Comparison of ENCODE assay signal across 13 cellular contexts in genomic region chr3:120153294-120153693, GRCh38. TPM values are rescaled to one million over a fixed set of nuclear protein-coding genes. Genes with fewer than 3 reads are reported as not detected.
A peak's percentile ranks its signal among the peaks of the same experiment; 100 is the strongest.
DNase-seq lines count a peak whose midpoint lies in the region; ATAC-seq, FAIRE-seq and TF ChIP-seq lines count a peak whose summit lies in the region.
"Had no signal": no experiment of that assay in that cellular context is flagged by ENCODE, and none has a peak within 500 bp of the region (broad histone marks: within the 10 kb centered on the region; RNA-seq: fewer than 3 reads in every experiment).

No MANE protein-coding gene starts in this region.

- H3K9me3 ChIP-seq in AG04450 (ENCODE audit: control insufficient read depth, insufficient read depth, low read length) (peaks cover 16% of the 10 kb centered on the region), lower lobe of right lung (peaks cover 14% of the 10 kb centered on the region)

- H3K27me3 ChIP-seq in AG04450 (ENCODE audit: control insufficient read depth, insufficient read depth, low read length) = no peaks in the 10 kb centered on the region
- H3K27me3 ChIP-seq in bronchial epithelial cell (ENCODE audit: control insufficient read depth, insufficient read depth, low read length) = no peaks in the 10 kb centered on the region
- H3K27me3 ChIP-seq in lower lobe of right lung (ENCODE audit: low read depth) = no peaks in the 10 kb centered on the region

- peak; percentile 57 to 64 for ATAC-seq in lower lobe of right lung
- ATAC-seq: stimulated activated naive CD8-positive, alpha-beta T cell treated with anti-CD3 and anti-CD28 coated beads, Interleukin-15, amount 100 ng/mL, for 72 hours had no signal

- no peak overlapping the region for H3K4me3 ChIP-seq in AG04450 (ENCODE audit: low read depth, low read length)
- H3K4me3 ChIP-seq in bronchial epithelial cell (ENCODE audit: low read depth, low read length) = no peak overlapping the region
- no peak overlapping the region for H3K4me3 ChIP-seq in lower lobe of right lung

- H3K4me1 ChIP-seq in lower lobe of right lung = peaks cover 11% of the 10 kb centered on the region

- H3K27ac ChIP-seq in AG04450 (ENCODE audit: low read depth, low read length) (peak overlapping the region; percentile 81), lower lobe of right lung (peak overlapping the region; percentile 26)

- intact Hi-C loops in lower lobe of right lung (cut with DNase I) = no loop called here

- POLR2A ChIA-PET in AG04450 (lab: Yijun Ruan, JAX) (interaction anchor here (0.9 to 1.0 kb wide), 2 partner anchors 18 to 58 kb away, joined by 3 read pairs; no protein-coding TSS in a partner anchor), HEK293T (lab: Yijun Ruan, JAX) (interaction anchor here (1.2 kb wide), 1 partner anchor 58 kb away, joined by 3 read pairs; no protein-coding TSS in a partner anchor)

- CTCF ChIA-PET in AG04450 (lab: Charles Lee) = interaction anchor here (0.9 kb wide), 1 partner anchor 405 kb away, joined by 3 read pairs; no protein-coding TSS in a partner anchor
- CTCF ChIA-PET in HEK293T (lab: Yijun Ruan, JAX) = no interaction called here

- peak; percentile 52 for FAIRE-seq in bronchial epithelial cell (lab: Jason Lieb, UNC)

- DNase-seq in AG04450 (ENCODE audit: low read depth, low spot score) (no peak), HT1080 (ENCODE audit: low read depth) (peak; percentile 90), bronchial epithelial cell (ENCODE audit: low read depth) (peak; percentile 99), lower lobe of right lung (no peak), COR-L47 (lab: John Stamatoyannopoulos, UW) (no peak), HEK293T (ENCODE audit: extremely low spot score) (no peak), T-helper 9 cell (no peak)
- no peak for DNase-seq in stimulated activated CD4-positive, alpha-beta T cell treated with anti-CD3 and anti-CD28 coated beads, Interleukin-12 subunit alpha, Interleukin-12 subunit beta, amount 100 ng/mL, for 4 hours
- DNase-seq: activated CD4-positive, alpha-beta T cell treated with anti-CD3 and anti-CD28 coated beads, Interleukin-2, amount 50 U/mL, for 4 hours; activated naive CD4-positive, alpha-beta T cell treated with anti-CD3 and anti-CD28 coated beads, Interleukin-2, amount 50 U/mL, for 16 hours; effector CD4-positive, alpha-beta T cell; NCI-H526 treated with DMSO at 0.1 percent for 48 hours; stimulated activated naive CD8-positive, alpha-beta T cell treated with anti-CD3 and anti-CD28 coated beads, Interleukin-15, amount 100 ng/mL, for 72 hours had no signal

- TF ChIP-seq CTCF in AG04450 (IDR thresholded peaks at IDR 0.05; ENCODE audit: low read depth, low read length) (no peak), bronchial epithelial cell (IDR thresholded peaks at IDR 0.05; ENCODE audit: insufficient read depth, low read length, severe bottlenecking) (no peak), lower lobe of right lung (IDR thresholded peaks at IDR 0.05) (no peak)

- H3K36me3 ChIP-seq in bronchial epithelial cell (ENCODE audit: control insufficient read depth, insufficient read depth, low read length) (no peaks in the 10 kb centered on the region), lower lobe of right lung (no peaks in the 10 kb centered on the region)

TF ChIP-seq in HEK293T, 16 proteins besides CTCF, POLR2A, EP300 and RAD21:
- no peak for TF ChIP-seq FOXK2 (IDR thresholded peaks at IDR 0.05)
- no peak for TF ChIP-seq ARNT (IDR thresholded peaks at IDR 0.05)
- no peak for TF ChIP-seq HDGF (IDR thresholded peaks at IDR 0.05; ENCODE audit: borderline replicate concordance)
- TF ChIP-seq LEF1 (IDR thresholded peaks at IDR 0.05; ENCODE audit: borderline replicate concordance) = no peak

RNA-seq across cellular contexts. Expression of gene GSK3B, which starts 59.0 kb away (rescaled TPM):
- polyA plus RNA-seq in AG04450 (2011; rRNA removed) = 40.0 and 43.4 TPM in 2 replicates
- polyA minus RNA-seq in AG04450 (2011; rRNA and poly(A)+ RNA removed) = 93.2 and 95.7 TPM in 2 replicates
- total RNA-seq in HT1080 (2014; rRNA removed; shearing (Covaris generic)) = 56.2 and 65.8 TPM in 2 replicates
- 54.9 and 69.9 TPM in 2 replicates for polyA plus RNA-seq in HT1080 (2015; cell fraction: cytosol; rRNA removed)
- 42.7 and 45.5 TPM in 2 replicates for polyA plus RNA-seq in HT1080 (2015; cell fraction: nucleus; rRNA removed)
- total RNA-seq in bronchial epithelial cell (60.8 and 65.8 TPM in 2 replicates), lower lobe of right lung (48.4 TPM)

Comparison
In these comparisons a context has a peak if more than half of its experiments do, and no peak if none do; other contexts are left out.
1. DNase-seq: peak in HT1080 (single experiment) and bronchial epithelial cell (single experiment); none in AG04450 (single experiment), lower lobe of right lung (single experiment), COR-L47 (single experiment), HEK293T (single experiment), stimulated activated CD4-positive, alpha-beta T cell treated with anti-CD3 and anti-CD28 coated beads, Interleukin-12 subunit alpha, Interleukin-12 subunit beta, amount 100 ng/mL, for 4 hours (single experiment) and T-helper 9 cell (single experiment).